4 cellular contexts compared by ENCODE assay signal in genomic region chr4:147912106-147912505, GRCh38.
DNase-seq lines count a peak whose midpoint lies in the region; TF ChIP-seq lines count a peak whose summit lies in the region.
"Not testable (repeated sequence)": the region's sequence is repeated elsewhere in the genome, so short reads cannot be mapped to it uniquely, and the experiment has no call there.

No MANE protein-coding gene starts in this region.

- not testable (repeated sequence) for H2BK15ac ChIP-seq in mesendoderm (replicated peaks; ENCODE audit: low read depth)

- not testable (repeated sequence) for H2AFZ ChIP-seq in trophoblast cell (ENCODE audit: insufficient read depth, low read length, poor library complexity)

- H2BK5ac ChIP-seq in mesendoderm (ENCODE audit: low read length); trophoblast cell (ENCODE audit: low read depth, low read length, poor library complexity): not testable (repeated sequence)

- H3K4ac ChIP-seq in mesendoderm (ENCODE audit: low read depth, low read length); trophoblast cell (ENCODE audit: low read depth, low read length): not testable (repeated sequence)

- peaks cover 30% of the 10 kb centered on the region for H3K36me3 Mint-ChIP-seq in chondrocyte (ENCODE audit: low read depth)

- peak overlapping the region; percentile 65 for H3K27ac Mint-ChIP-seq in chondrocyte (ENCODE audit: unreplicated experiment)

- H3K36me3 ChIP-seq in mesendoderm (ENCODE audit: control insufficient read depth, insufficient read depth, low read length); trophoblast cell (ENCODE audit: control insufficient read depth in 1 of 2, insufficient read depth in 2 of 2, low read length in 2 of 2): not testable (repeated sequence)

- H3K4me2 ChIP-seq in mesendoderm (ENCODE audit: low read length); trophoblast cell (ENCODE audit: low read length): not testable (repeated sequence)

- not testable (repeated sequence) for H2BK120ac ChIP-seq in mesendoderm (ENCODE audit: low read depth, low read length); trophoblast cell (ENCODE audit: insufficient read depth, low read length, poor library complexity)

- H3K9me3 Mint-ChIP-seq in chondrocyte (ENCODE audit: low read depth) = not testable (repeated sequence)

- H3K23ac ChIP-seq in mesendoderm (ENCODE audit: low read length); trophoblast cell (ENCODE audit: low read length): not testable (repeated sequence)

- peaks cover 26% of the 10 kb centered on the region for H3K4me1 Mint-ChIP-seq in chondrocyte (ENCODE audit: low read depth)

- H3K79me2 ChIP-seq in mesendoderm (ENCODE audit: control insufficient read depth, insufficient read depth, low read length); trophoblast cell (ENCODE audit: control insufficient read depth, insufficient read depth, low read length, poor library complexity): not testable (repeated sequence)

- H4K91ac ChIP-seq in trophoblast cell (ENCODE audit: low read depth, low read length) = not testable (repeated sequence)

- not testable (repeated sequence) for H4K8ac ChIP-seq in mesendoderm (ENCODE audit: low read depth, low read length); trophoblast cell (ENCODE audit: low read depth, low read length)

- not testable (repeated sequence) for H3K4me3 Mint-ChIP-seq in chondrocyte (ENCODE audit: unreplicated experiment)

- H2BK12ac ChIP-seq in trophoblast cell (ENCODE audit: low read length) = not testable (repeated sequence)

- DNase-seq in chondrocyte (ENCODE audit: low spot score) = not testable (repeated sequence)
- DNase-seq in kidney tubule cell (ENCODE audit: low spot score) (peak; percentile 15), mesendoderm (peak; percentile 26), trophoblast cell (peak; percentile 60 to 75)

- not testable (repeated sequence) for H3K56ac ChIP-seq in mesendoderm (ENCODE audit: low read length)

- not testable (repeated sequence) for H3K9me3 ChIP-seq in trophoblast cell (ENCODE audit: insufficient read depth, low read depth, low read length)

- H3K27me3 ChIP-seq in mesendoderm (ENCODE audit: insufficient read depth, low read length, poor library complexity); trophoblast cell (ENCODE audit: insufficient read depth, low read length): not testable (repeated sequence)

- H3K9ac ChIP-seq in mesendoderm (ENCODE audit: low read length); trophoblast cell (ENCODE audit: low read length): not testable (repeated sequence)

- no CpG with 5 or more reads among the region's 2 CpGs for whole genome bisulfite sequencing in mesendoderm (ENCODE audit: extremely low coverage, insufficient coverage, low lambda C conversion rate)
- no CpG with 5 or more reads among the region's 2 CpGs for WGBS in trophoblast cell (ENCODE audit: extremely low coverage, insufficient coverage, insufficient read length)

- H3K18ac ChIP-seq in mesendoderm (ENCODE audit: low read length); trophoblast cell (ENCODE audit: low read length): not testable (repeated sequence)

- H3K27ac ChIP-seq in mesendoderm (ENCODE audit: low read depth, low read length); trophoblast cell (ENCODE audit: low read depth, low read length): not testable (repeated sequence)

- not testable (repeated sequence) for H4K12ac ChIP-seq in trophoblast cell (ENCODE audit: low read depth, low read length)

- H3K27me3 Mint-ChIP-seq in chondrocyte (ENCODE audit: low read depth) = not testable (repeated sequence)

- H3K4me1 ChIP-seq in mesendoderm (ENCODE audit: control insufficient read depth, low read depth, low read length); trophoblast cell (ENCODE audit: control insufficient read depth in 1 of 2, insufficient read depth in 2 of 2, low read length in 2 of 2): not testable (repeated sequence)

- not testable (repeated sequence) for H2AK5ac ChIP-seq in mesendoderm (ENCODE audit: low read length); trophoblast cell (ENCODE audit: low read length)

- H3K4me3 ChIP-seq in mesendoderm (ENCODE audit: low read length); trophoblast cell (ENCODE audit: low read depth, low read length): not testable (repeated sequence)

- H4K5ac ChIP-seq in mesendoderm (ENCODE audit: low read length) = not testable (repeated sequence)

- not testable (repeated sequence) for TF ChIP-seq CTCF in chondrocyte (IDR thresholded peaks at IDR 0.05)

- not testable (repeated sequence) for H3K14ac ChIP-seq in trophoblast cell (ENCODE audit: low read length)

- H3K79me1 ChIP-seq in mesendoderm (ENCODE audit: low read length); trophoblast cell (ENCODE audit: low read length): not testable (repeated sequence)
